In genomic region chr12:114451657-114452056, GRCh38 we compare ENCODE assay signal across 1 cellular context.
TF ChIP-seq lines count a peak whose summit lies in the region.

No MANE protein-coding gene starts in this region.

TF ChIP-seq in GM23338, 12 proteins besides CTCF, POLR2A, EP300 and RAD21:
- TF ChIP-seq, protein P1, sequence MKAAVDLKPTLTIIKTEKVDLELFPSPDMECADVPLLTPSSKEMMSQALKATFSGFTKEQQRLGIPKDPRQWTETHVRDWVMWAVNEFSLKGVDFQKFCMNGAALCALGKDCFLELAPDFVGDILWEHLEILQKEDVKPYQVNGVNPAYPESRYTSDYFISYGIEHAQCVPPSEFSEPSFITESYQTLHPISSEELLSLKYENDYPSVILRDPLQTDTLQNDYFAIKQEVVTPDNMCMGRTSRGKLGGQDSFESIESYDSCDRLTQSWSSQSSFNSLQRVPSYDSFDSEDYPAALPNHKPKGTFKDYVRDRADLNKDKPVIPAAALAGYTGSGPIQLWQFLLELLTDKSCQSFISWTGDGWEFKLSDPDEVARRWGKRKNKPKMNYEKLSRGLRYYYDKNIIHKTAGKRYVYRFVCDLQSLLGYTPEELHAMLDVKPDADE (IDR thresholded peaks at IDR 0.05), result no peak
- no peak for TF ChIP-seq POLR2AphosphoS5 (IDR thresholded peaks at IDR 0.05; ENCODE audit: low read depth)
- no peak for TF ChIP-seq ZNF331 (CRISPR knock-in tag; IDR thresholded peaks at IDR 0.05; ENCODE audit: low read depth)
- TF ChIP-seq CREB1 (CRISPR knock-in tag; IDR thresholded peaks at IDR 0.05; ENCODE audit: low read depth), result no peak
- no peak for TF ChIP-seq EZH2phosphoT487 (IDR thresholded peaks at IDR 0.05; ENCODE audit: unreplicated experiment)
